21 cellular contexts compared by ENCODE assay signal in the genomic region with DNA sequence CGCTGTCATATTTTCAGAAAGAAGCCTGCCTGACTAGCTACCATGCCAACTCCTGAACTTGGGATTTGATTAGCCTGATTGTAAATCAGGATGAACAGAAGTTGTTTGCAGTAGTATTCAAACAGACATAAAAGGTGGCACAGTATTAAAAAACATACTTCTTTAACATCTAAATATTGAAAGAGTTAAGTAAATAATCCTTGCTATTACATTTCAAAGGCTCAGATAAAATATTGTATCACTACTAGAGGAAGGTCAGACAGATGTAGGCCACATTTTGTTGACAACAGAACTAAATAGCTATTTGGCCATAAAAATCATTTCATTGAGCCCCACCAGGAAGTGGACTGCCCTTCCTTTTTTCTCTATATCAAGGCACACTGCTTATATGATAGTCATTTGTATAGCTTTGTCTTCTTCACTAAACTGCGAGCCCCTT. TPM values are rescaled to one million over a fixed set of nuclear protein-coding genes. Genes with fewer than 3 reads are reported as not detected.
DNase-seq lines count a peak whose midpoint lies in the region; ATAC-seq and TF ChIP-seq lines count a peak whose summit lies in the region.
"Had no signal": no experiment of that assay in that cellular context is flagged by ENCODE, and none has a peak within 500 bp of the region (broad histone marks: within the 10 kb centered on the region; RNA-seq: fewer than 3 reads in every experiment).

No MANE protein-coding gene starts in this region.

- H3K27me3 Mint-ChIP-seq in activated B cell treated with CpG ODN at 0.5 μM for 24 hours (no peaks in the 10 kb centered on the region), mesothelial cell of epicardium (ENCODE audit: low read depth) (no peaks in the 10 kb centered on the region)
- no peaks in the 10 kb centered on the region for H3K27me3 Mint-ChIP-seq in stimulated activated naive B cell treated with anti-CD40 and anti-IgM and Interleukin-4, amounts not matched to agents 10 μg/mL and 1 μg/mL and 100 μg/mL, for 72 hours

- H2AFZ ChIP-seq in GM23248: peak overlapping the region; percentile 45

- H3K79me2 ChIP-seq in GM23248 (ENCODE audit: insufficient read depth): no peaks in the 10 kb centered on the region

- no peak overlapping the region for H3K4me3 Mint-ChIP-seq in activated B cell treated with CpG ODN at 0.5 μM for 24 hours
- H3K4me3 Mint-ChIP-seq in stimulated activated naive B cell treated with anti-CD40 and anti-IgM and Interleukin-4, amounts not matched to agents 10 μg/mL and 1 μg/mL and 100 μg/mL, for 72 hours: no peak overlapping the region
- H3K4me3 Mint-ChIP-seq in mesothelial cell of epicardium: no peak overlapping the region
- H3K4me3 Mint-ChIP-seq: activated CD4-positive, alpha-beta T cell treated with anti-CD3 and anti-CD28 coated beads, Interleukin-2, amount 10 ng/mL, durations not matched to agents 7 days and 5 days; immature natural killer cell had no signal

- no peaks in the 10 kb centered on the region for H3K9me3 ChIP-seq in GM23248 (ENCODE audit: low read depth)
- H3K9me3 ChIP-seq: SJCRH30 had no signal

- POLR2A ChIA-PET in activated B cell treated with CpG ODN at 0.5 μM for 24 hours (lab: Charles Lee): no interaction called here

- intact Hi-C loops in activated B cell treated with CpG ODN at 0.5 μM for 24 hours (cut with micrococcal nuclease): loop anchor here (2.0 kb wide), 1 partner anchor 15 kb away; no protein-coding TSS in a partner anchor

- H3K27ac Mint-ChIP-seq in activated B cell treated with CpG ODN at 0.5 μM for 24 hours (peak overlapping the region; percentile 50), mesothelial cell of epicardium (no peak overlapping the region)
- H3K27ac Mint-ChIP-seq in stimulated activated naive B cell treated with anti-CD40 and anti-IgM and Interleukin-4, amounts not matched to agents 10 μg/mL and 1 μg/mL and 100 μg/mL, for 72 hours: peak overlapping the region; percentile 56
- H3K27ac Mint-ChIP-seq: activated CD4-positive, alpha-beta T cell treated with anti-CD3 and anti-CD28 coated beads, Interleukin-2, amount 10 ng/mL, durations not matched to agents 7 days and 5 days; immature natural killer cell had no signal

- H3K9me2 ChIP-seq in GM23248 (ENCODE audit: insufficient read depth): no peaks in the 10 kb centered on the region

- DNase-seq in GM23248 (no peak), NCI-H2029 treated with DMSO at 0.1 percent for 48 hours (lab: John Stamatoyannopoulos, UW) (peak; percentile 68), activated B cell treated with CpG ODN at 0.5 μM for 24 hours (no peak), mesothelial cell of epicardium (ENCODE audit: low spot score in 2 of 2, unreplicated experiment in 2 of 2) (no peak)
- no peak for DNase-seq in stimulated activated naive B cell treated with anti-CD40 and anti-IgM and Interleukin-4, amounts not matched to agents 10 μg/mL and 1 μg/mL and 100 μg/mL, for 72 hours
- no peak for DNase-seq in central memory CD4-positive, alpha-beta T cell
- DNase-seq: activated CD4-positive, alpha-beta T cell treated with anti-CD3 and anti-CD28 coated beads, Interleukin-2, amount 10 ng/mL, durations not matched to agents 7 days and 5 days; amniotic stem cell; dermis blood vessel endothelial cell; HCEC 1CT; immature natural killer cell; NCI-H1436 treated with DMSO at 0.1 percent for 48 hours; NCI-H526 treated with DMSO at 0.1 percent for 48 hours; SJCRH30; stimulated activated CD4-positive, alpha-beta T cell treated with anti-CD3 and anti-CD28 coated beads, Interleukin-4, amount 100 ng/mL, for 4 hours had no signal

- TF ChIP-seq CTCF in activated B cell treated with CpG ODN at 0.5 μM for 24 hours (IDR thresholded peaks at IDR 0.05): no peak
- no peak for TF ChIP-seq CTCF in mesothelial cell of epicardium (IDR thresholded peaks at IDR 0.05; ENCODE audit: unreplicated experiment)

- no peaks in the 10 kb centered on the region for H3K4me1 ChIP-seq in GM23248 (ENCODE audit: insufficient read depth)
- H3K4me1 ChIP-seq: SJCRH30 had no signal

- 43 to 63% methylated on average over 2 of the region's 2 CpGs for WGBS in GM23248 (ENCODE audit: low coverage in 1 of 2, low lambda C conversion rate in 2 of 2, missing lambda C conversion rate in 2 of 2), 2 experiments

- no peak overlapping the region for H3K27ac ChIP-seq in GM23248
- H3K27ac ChIP-seq: cardiac muscle cell, SJCRH30 had no signal

- H3K9me3 Mint-ChIP-seq in activated B cell treated with CpG ODN at 0.5 μM for 24 hours: peaks cover 11% of the 10 kb centered on the region
- H3K9me3 Mint-ChIP-seq in stimulated activated naive B cell treated with anti-CD40 and anti-IgM and Interleukin-4, amounts not matched to agents 10 μg/mL and 1 μg/mL and 100 μg/mL, for 72 hours: peaks cover 18 to 20% of the 10 kb centered on the region in 2 donors
- H3K9me3 Mint-ChIP-seq in mesothelial cell of epicardium: peaks cover 32% of the 10 kb centered on the region
- H3K9me3 Mint-ChIP-seq: activated CD4-positive, alpha-beta T cell treated with anti-CD3 and anti-CD28 coated beads, Interleukin-2, amount 10 ng/mL, durations not matched to agents 7 days and 5 days had no signal

- in situ Hi-C loops in GM23248 (cut with MboI): no loop called here

- H3K36me3 ChIP-seq in GM23248 (ENCODE audit: low read depth): no peaks in the 10 kb centered on the region
- H3K36me3 ChIP-seq: cardiac muscle cell, SJCRH30 had no signal

- ATAC-seq in activated B cell treated with CpG ODN at 0.5 μM for 24 hours (ENCODE audit: low read depth): no peak
- no peak for ATAC-seq in stimulated activated naive B cell treated with anti-CD40 and anti-IgM and Interleukin-4, amounts not matched to agents 10 μg/mL and 1 μg/mL and 100 μg/mL, for 72 hours (replicated peaks)
- ATAC-seq in HG03097 (IDR thresholded peaks at IDR 0.05; ENCODE audit: low FRiP score, unreplicated experiment): no peak
- ATAC-seq: Panc1 had no signal

- no peak overlapping the region for H3K4me3 ChIP-seq in GM23248
- H3K4me3 ChIP-seq: cardiac muscle cell, SJCRH30, smooth muscle cell had no signal

- CTCF ChIA-PET in activated B cell treated with CpG ODN at 0.5 μM for 24 hours (lab: Charles Lee): interaction anchor here (1.8 kb wide), 1 partner anchor 81 kb away, joined by 5 read pairs; no protein-coding TSS in a partner anchor

- no peaks in the 10 kb centered on the region for H4K20me1 ChIP-seq in GM23248 (ENCODE audit: insufficient read depth)

- no peaks in the 10 kb centered on the region for H3F3A ChIP-seq in GM23248 (ENCODE audit: insufficient read depth)

- no peak overlapping the region for H3K9ac ChIP-seq in GM23248

- peaks cover 3% of the 10 kb centered on the region for H3K36me3 Mint-ChIP-seq in activated B cell treated with CpG ODN at 0.5 μM for 24 hours (ENCODE audit: low read depth)
- peaks cover 17 to 32% of the 10 kb centered on the region in 2 donors for H3K36me3 Mint-ChIP-seq in stimulated activated naive B cell treated with anti-CD40 and anti-IgM and Interleukin-4, amounts not matched to agents 10 μg/mL and 1 μg/mL and 100 μg/mL, for 72 hours
- peaks cover 18% of the 10 kb centered on the region for H3K36me3 Mint-ChIP-seq in mesothelial cell of epicardium

- H3K4me1 Mint-ChIP-seq in activated B cell treated with CpG ODN at 0.5 μM for 24 hours: peaks cover 57% of the 10 kb centered on the region
- peaks cover 17 to 69% of the 10 kb centered on the region in 2 donors for H3K4me1 Mint-ChIP-seq in stimulated activated naive B cell treated with anti-CD40 and anti-IgM and Interleukin-4, amounts not matched to agents 10 μg/mL and 1 μg/mL and 100 μg/mL, for 72 hours
- H3K4me1 Mint-ChIP-seq in mesothelial cell of epicardium: peaks cover 29% of the 10 kb centered on the region
- H3K4me1 Mint-ChIP-seq: activated CD4-positive, alpha-beta T cell treated with anti-CD3 and anti-CD28 coated beads, Interleukin-2, amount 10 ng/mL, durations not matched to agents 7 days and 5 days; immature natural killer cell had no signal

- no peaks in the 10 kb centered on the region for H3K27me3 ChIP-seq in GM23248 (replicated peaks; ENCODE audit: insufficient read depth)
- H3K27me3 ChIP-seq: cardiac muscle cell, SJCRH30 had no signal

- H3K4me2 ChIP-seq in GM23248 (ENCODE audit: unreplicated experiment): no peak overlapping the region
- H3K4me2 ChIP-seq: smooth muscle cell had no signal

RNA-seq across cellular contexts. Expression of a gene that starts 21.6 kb away (rescaled TPM):
- not detected in 2 replicates for total RNA-seq in GM23248 (2014; rRNA removed; shearing (Covaris generic))
- not detected in 2 replicates for polyA plus RNA-seq in GM23248 (2016; fragmentation: Nextera tagmentation; extraction: Ambion mirVana)
- total RNA-seq in activated B cell treated with CpG ODN at 0.5 μM for 24 hours (2.2 and 2.6 TPM in 2 replicates), mesothelial cell of epicardium (0.54 to 0.71 TPM (median 0.59 TPM) in 3 replicates)
- total RNA-seq: activated CD4-positive, alpha-beta T cell treated with anti-CD3 and anti-CD28 coated beads, Interleukin-2, amount 10 ng/mL, durations not matched to agents 7 days and 5 days; cardiac muscle cell; dermis blood vessel endothelial cell; G401; smooth muscle cell; T-helper 1 cell treated with Interleukin-12 subunit alpha and Interleukin-12 subunit beta and Interleukin-4 antibody, amounts not matched to agents 30 ng/mL and 1 ng/mL, for 36 hours had no signal
- polyA plus RNA-seq: cardiac muscle cell, immature natural killer cell, smooth muscle cell had no signal
